In genomic region chr14:65461730-65462129, GRCh38 we compare ENCODE assay signal across 8 cellular contexts. TPM values are rescaled to one million over a fixed set of nuclear protein-coding genes. Genes with fewer than 3 reads are reported as not detected.
DNase-seq lines count a peak whose midpoint lies in the region; ATAC-seq and TF ChIP-seq lines count a peak whose summit lies in the region.

No MANE protein-coding gene starts in this region.

- peaks cover 3% of the 10 kb centered on the region; the same call in 1 of the 2 replicates for H3K9me3 ChIP-seq in OCI-LY3 (ENCODE audit: insufficient read depth, low read length)

- H3K9me3 Mint-ChIP-seq in progenitor cell of endocrine pancreas (ENCODE audit: low read depth): no peaks in the 10 kb centered on the region

- no peak overlapping the region for H3K27ac Mint-ChIP-seq in progenitor cell of endocrine pancreas

- H3K9ac ChIP-seq in OCI-LY3 (ENCODE audit: low read length): peak overlapping the region; percentile 57

- H3K27me3 Mint-ChIP-seq in progenitor cell of endocrine pancreas: peaks cover 4% of the 10 kb centered on the region

- H3K36me3 ChIP-seq in OCI-LY3 (replicated peaks; ENCODE audit: low read depth, low read length): peaks cover 14% of the 10 kb centered on the region

- DNase-seq in GM12865 (ENCODE audit: low read depth): peak; percentile 56
- peak; percentile 17 for DNase-seq in germinal center (ENCODE audit: low spot score)
- no peak for DNase-seq in progenitor cell of endocrine pancreas (ENCODE audit: low spot score, unreplicated experiment)
- DNase-seq in NCI-H1105 treated with DMSO at 0.1 percent for 48 hours (lab: John Stamatoyannopoulos, UW): no peak
- DNase-seq in AG08395 (ENCODE audit: low spot score): no peak

- no peaks in the 10 kb centered on the region for H3K79me2 ChIP-seq in OCI-LY3 (ENCODE audit: low read length)

- TF ChIP-seq CTCF in GM12865 (IDR thresholded peaks at IDR 0.05; ENCODE audit: insufficient read depth, low read depth, low read length, missing control alignments) (no peak), OCI-LY3 (IDR thresholded peaks at IDR 0.05; ENCODE audit: low read depth, low read length) (no peak), progenitor cell of endocrine pancreas (IDR thresholded peaks at IDR 0.05; ENCODE audit: unreplicated experiment) (no peak)

- no peaks in the 10 kb centered on the region for H4K20me1 ChIP-seq in OCI-LY3 (ENCODE audit: insufficient read depth, low read length)

- peaks cover 56% of the 10 kb centered on the region for H3K4me1 ChIP-seq in OCI-LY3 (ENCODE audit: low read length)

- H3K27ac ChIP-seq in OCI-LY3 (ENCODE audit: low read length): peak overlapping the region; percentile 94

- no peaks in the 10 kb centered on the region; the same call in 1 of the 2 replicates for H3K27me3 ChIP-seq in OCI-LY3 (ENCODE audit: low read depth, low read length)

- H3K4me1 Mint-ChIP-seq in progenitor cell of endocrine pancreas (ENCODE audit: low read depth): peaks cover 8% of the 10 kb centered on the region

- H2AFZ ChIP-seq in OCI-LY3 (ENCODE audit: low read depth, low read length): 0 out of 2 replicates have a peak overlapping the region, but pooled peaks have one; percentile 8

- H3K36me3 Mint-ChIP-seq in progenitor cell of endocrine pancreas (ENCODE audit: insufficient read depth): peaks cover 12% of the 10 kb centered on the region

- H3K4me3 ChIP-seq in GM12865 (ENCODE audit: low read depth, low read length): peak overlapping the region; percentile 11; the same call in 1 of the 2 replicates
- H3K4me3 ChIP-seq in OCI-LY3 (ENCODE audit: low read length): peak overlapping the region; percentile 50

- H3K4me2 ChIP-seq in OCI-LY3 (ENCODE audit: low read length): peak overlapping the region; percentile 65

- ATAC-seq in HG02642 (IDR thresholded peaks at IDR 0.05; ENCODE audit: poor library complexity, unreplicated experiment) (peak; percentile 34), GM18873 (IDR thresholded peaks at IDR 0.05; ENCODE audit: low FRiP score, unreplicated experiment) (no peak)

- no peak overlapping the region for H3K4me3 Mint-ChIP-seq in progenitor cell of endocrine pancreas (ENCODE audit: low read depth)

RNA-seq across cellular contexts. Expression of gene FUT8, which starts 49.2 kb away (rescaled TPM):
- 33.4 and 38.8 TPM in 2 replicates for total RNA-seq in progenitor cell of endocrine pancreas

Comparison
In these comparisons a context has a peak if more than half of its experiments do, and no peak if none do; other contexts are left out.
1. DNase-seq: peak in GM12865 (single experiment) and germinal center (single experiment); none in progenitor cell of endocrine pancreas (single experiment), NCI-H1105 treated with DMSO at 0.1 percent for 48 hours (single experiment) and AG08395 (single experiment).